19 cellular contexts compared by ENCODE assay signal in genomic region chr1:82124987-82125638, GRCh38.
"Had no signal": no experiment of that assay in that cellular context is flagged by ENCODE, and none has a peak within 500 bp of the region (broad histone marks: within the 10 kb centered on the region; RNA-seq: fewer than 3 reads in every experiment).

No MANE protein-coding gene starts in this region.

- H3K4me3 ChIP-seq: breast epithelium, heart left ventricle, left ventricle myocardium inferior, pancreas, testis, upper lobe of right lung had no signal

- H3K36me3 ChIP-seq: breast epithelium, heart left ventricle, left ventricle myocardium inferior, pancreas, upper lobe of right lung had no signal

- H3K27ac Mint-ChIP-seq: activated CD4-positive, alpha-beta memory T cell treated with anti-CD3 and anti-CD28 coated beads, Interleukin-2, amount 10 ng/mL, durations not matched to agents 7 days and 5 days; activated CD4-positive, alpha-beta T cell treated with anti-CD3 and anti-CD28 coated beads for 36 hours; activated naive CD8-positive, alpha-beta T cell treated with anti-CD3 and anti-CD28 coated beads for 36 hours; memory B cell; nephron; stimulated activated naive CD8-positive, alpha-beta T cell treated with anti-CD3 and anti-CD28 coated beads, Interleukin-15, Interleukin-2, amounts not matched to agents 100 ng/mL and 50 ng/mL, for 24 hours had no signal

- DNase-seq: activated CD4-positive, alpha-beta memory T cell treated with anti-CD3 and anti-CD28 coated beads, Interleukin-2, amount 10 ng/mL, durations not matched to agents 7 days and 5 days; activated CD4-positive, alpha-beta T cell treated with anti-CD3 and anti-CD28 coated beads for 36 hours; activated gamma-delta T cell; activated naive CD8-positive, alpha-beta T cell treated with anti-CD3 and anti-CD28 coated beads for 36 hours; activated T-cell treated with anti-CD3 and anti-CD28 coated beads, Interleukin-2, amount 50 U/mL, for 48 hours; foreskin melanocyte; heart left ventricle; kidney; left ventricle myocardium inferior; pancreas; stimulated activated CD4-positive, alpha-beta T cell treated with anti-CD3 and anti-CD28 coated beads, Interleukin-15, amount 100 ng/mL, for 24 hours; stimulated activated CD4-positive, alpha-beta T cell treated with anti-CD3 and anti-CD28 coated beads, Interleukin-4, amount 100 ng/mL, for 24 hours; T-helper 9 cell; testis; upper lobe of right lung had no signal

- H3K4me1 Mint-ChIP-seq: activated CD4-positive, alpha-beta memory T cell treated with anti-CD3 and anti-CD28 coated beads, Interleukin-2, amount 10 ng/mL, durations not matched to agents 7 days and 5 days; activated CD4-positive, alpha-beta T cell treated with anti-CD3 and anti-CD28 coated beads for 36 hours; activated naive CD8-positive, alpha-beta T cell treated with anti-CD3 and anti-CD28 coated beads for 36 hours; memory B cell had no signal

- H3K27ac ChIP-seq: breast epithelium, heart left ventricle, left ventricle myocardium inferior, pancreas, testis, upper lobe of right lung had no signal

- H3K9me3 Mint-ChIP-seq: activated naive CD8-positive, alpha-beta T cell treated with anti-CD3 and anti-CD28 coated beads for 36 hours; memory B cell; stimulated activated naive CD8-positive, alpha-beta T cell treated with anti-CD3 and anti-CD28 coated beads, Interleukin-15, Interleukin-2, amounts not matched to agents 100 ng/mL and 50 ng/mL, for 24 hours had no signal

- FAIRE-seq: kidney, pancreas had no signal

- H3K27me3 Mint-ChIP-seq: activated CD4-positive, alpha-beta memory T cell treated with anti-CD3 and anti-CD28 coated beads, Interleukin-2, amount 10 ng/mL, durations not matched to agents 7 days and 5 days; activated CD4-positive, alpha-beta T cell treated with anti-CD3 and anti-CD28 coated beads for 36 hours; activated naive CD8-positive, alpha-beta T cell treated with anti-CD3 and anti-CD28 coated beads for 36 hours; memory B cell; stimulated activated naive CD8-positive, alpha-beta T cell treated with anti-CD3 and anti-CD28 coated beads, Interleukin-15, Interleukin-2, amounts not matched to agents 100 ng/mL and 50 ng/mL, for 24 hours had no signal

- H3K4me1 ChIP-seq: breast epithelium, heart left ventricle, left ventricle myocardium inferior, pancreas, testis, upper lobe of right lung had no signal

- H3K9me3 ChIP-seq: breast epithelium, heart left ventricle, left ventricle myocardium inferior, pancreas, testis, upper lobe of right lung had no signal

- H3K36me3 Mint-ChIP-seq: activated naive CD8-positive, alpha-beta T cell treated with anti-CD3 and anti-CD28 coated beads for 36 hours; memory B cell had no signal

- H3K27me3 ChIP-seq: breast epithelium, heart left ventricle, pancreas, testis, upper lobe of right lung had no signal

- ATAC-seq: activated CD4-positive, alpha-beta T cell treated with anti-CD3 and anti-CD28 coated beads for 36 hours; heart left ventricle; pancreas; upper lobe of right lung had no signal

- H3K4me3 Mint-ChIP-seq: activated CD4-positive, alpha-beta memory T cell treated with anti-CD3 and anti-CD28 coated beads, Interleukin-2, amount 10 ng/mL, durations not matched to agents 7 days and 5 days; activated CD4-positive, alpha-beta T cell treated with anti-CD3 and anti-CD28 coated beads for 36 hours; activated naive CD8-positive, alpha-beta T cell treated with anti-CD3 and anti-CD28 coated beads for 36 hours; memory B cell; nephron; stimulated activated naive CD8-positive, alpha-beta T cell treated with anti-CD3 and anti-CD28 coated beads, Interleukin-15, Interleukin-2, amounts not matched to agents 100 ng/mL and 50 ng/mL, for 24 hours had no signal
